Comparison of ENCODE assay signal across 1 cellular context in genomic region chr16:57551057-57551456, GRCh38.
TF ChIP-seq lines count a peak whose summit lies in the region.

No MANE protein-coding gene starts in this region.

TF ChIP-seq in K562, 482 proteins besides CTCF, POLR2A, EP300 and RAD21 (continued from another document):
- no peak for TF ChIP-seq ZFP91 (CRISPR knock-in tag; IDR thresholded peaks at IDR 0.05)
- TF ChIP-seq SRSF7 (optimal IDR thresholded peaks at IDR 0.05; ENCODE audit: low read depth, low read length) = no peak
- no peak for TF ChIP-seq CXXC5 (CRISPR knock-in tag; IDR thresholded peaks at IDR 0.05)
